In the genomic region with DNA sequence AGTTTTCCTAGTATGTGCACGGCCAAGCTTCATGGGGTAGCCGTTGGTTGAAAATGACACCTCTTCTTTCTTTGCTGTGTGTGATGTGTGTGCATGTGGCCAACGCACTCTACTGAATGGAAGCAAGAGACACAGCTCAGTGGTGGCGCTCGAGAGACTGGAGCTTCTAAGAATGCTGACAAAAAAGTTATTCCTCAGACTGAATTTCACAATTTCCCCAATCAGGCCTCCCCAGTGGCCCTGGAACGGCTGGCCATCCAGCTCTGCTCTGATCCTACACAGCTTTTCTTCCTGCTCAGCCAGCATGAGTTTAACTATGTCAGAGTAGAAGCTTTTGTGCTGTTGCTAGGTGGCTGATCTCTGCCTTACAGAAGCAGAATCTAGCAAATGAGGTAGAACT, we compare ENCODE assay signal across 11 cellular contexts.
DNase-seq lines count a peak whose midpoint lies in the region; ATAC-seq and TF ChIP-seq lines count a peak whose summit lies in the region.
"Had no signal": no experiment of that assay in that cellular context is flagged by ENCODE, and none has a peak within 500 bp of the region (broad histone marks: within the 10 kb centered on the region; RNA-seq: fewer than 3 reads in every experiment).

No MANE protein-coding gene starts in this region.

- H3K4me1 ChIP-seq in MM.1S (ENCODE audit: low read length), result no peaks in the 10 kb centered on the region
- H3K4me1 ChIP-seq in effector memory CD4-positive, alpha-beta T cell (ENCODE audit: control insufficient read depth, insufficient read depth, low read length, poor library complexity, severe bottlenecking), result no peaks in the 10 kb centered on the region

- TF ChIP-seq POLR2A in lower leg skin (IDR thresholded peaks at IDR 0.05), result no peak

- no peak overlapping the region for H2AFZ ChIP-seq in MM.1S (ENCODE audit: low read length)

- no peaks in the 10 kb centered on the region for H3F3A ChIP-seq in MM.1S (ENCODE audit: insufficient read depth, low read length)

- TF ChIP-seq CTCF in lower leg skin (IDR thresholded peaks at IDR 0.05), result no peak
- no peak for TF ChIP-seq CTCF in MM.1S (IDR thresholded peaks at IDR 0.05; ENCODE audit: low read length)

- peak; percentile 44 for DNase-seq in LHCN-M2 (ENCODE audit: low read depth)
- peak; percentile 77 for DNase-seq in ecto neural progenitor cell (ENCODE audit: low spot score)
- DNase-seq in lower leg skin (ENCODE audit: low spot score in 2 of 2), result peak; percentile 63 to 90
- DNase-seq in substantia nigra (lab: John Stamatoyannopoulos, UW), result peak in 42 of 49 donors; percentile 4 to 74 (median 34)
- DNase-seq in MM.1S, result no peak
- DNase-seq in effector memory CD4-positive, alpha-beta T cell, result no peak
- DNase-seq in effector memory CD8-positive, alpha-beta T cell, result no peak
- DNase-seq: activated CD4-positive, alpha-beta T cell treated with anti-CD3 and anti-CD28 coated beads for 36 hours; cortex of kidney; NCI-H2081 treated with DMSO at 0.1 percent for 48 hours had no signal

- no peaks in the 10 kb centered on the region for H3K4me1 Mint-ChIP-seq in effector memory CD8-positive, alpha-beta T cell (ENCODE audit: low read depth in 2 of 2)
- H3K4me1 Mint-ChIP-seq: activated CD4-positive, alpha-beta T cell treated with anti-CD3 and anti-CD28 coated beads for 36 hours had no signal

- H3K27ac Mint-ChIP-seq in effector memory CD8-positive, alpha-beta T cell, result no peak overlapping the region
- H3K27ac Mint-ChIP-seq: activated CD4-positive, alpha-beta T cell treated with anti-CD3 and anti-CD28 coated beads for 36 hours had no signal

- intact Hi-C loops in lower leg skin (cut with DNase I; ENCODE audit: low total_unique reads), result no loop called here

- H3K9me3 Mint-ChIP-seq in effector memory CD8-positive, alpha-beta T cell, result peaks cover 4 to 10% of the 10 kb centered on the region in 2 donors

- no peak overlapping the region for H3K4me3 Mint-ChIP-seq in effector memory CD8-positive, alpha-beta T cell
- H3K4me3 Mint-ChIP-seq: activated CD4-positive, alpha-beta T cell treated with anti-CD3 and anti-CD28 coated beads for 36 hours had no signal

- 54 to 67% methylated on average over 6 of the region's 6 CpGs for WGBS in lower leg skin, 2 donors

- no peaks in the 10 kb centered on the region for H3K9me3 ChIP-seq in MM.1S (replicated peaks; ENCODE audit: insufficient read depth, low read length)
- no peaks in the 10 kb centered on the region for H3K9me3 ChIP-seq in effector memory CD4-positive, alpha-beta T cell (ENCODE audit: control insufficient read depth, low read length)

- H3K4me2 ChIP-seq in MM.1S (ENCODE audit: low read depth, low read length), result no peak overlapping the region

- no peaks in the 10 kb centered on the region for H3K36me3 ChIP-seq in MM.1S (replicated peaks; ENCODE audit: insufficient read depth, low read length)
- H3K36me3 ChIP-seq in effector memory CD4-positive, alpha-beta T cell (ENCODE audit: control insufficient read depth, insufficient read depth, low read length), result no peaks in the 10 kb centered on the region

- H3K27me3 ChIP-seq in MM.1S (replicated peaks; ENCODE audit: insufficient read depth, low read length), result no peaks in the 10 kb centered on the region
- no peaks in the 10 kb centered on the region for H3K27me3 ChIP-seq in effector memory CD4-positive, alpha-beta T cell (replicated peaks; ENCODE audit: control insufficient read depth, insufficient read depth, low read length, poor library complexity, severe bottlenecking)

- no peak overlapping the region for H3K9ac ChIP-seq in MM.1S (ENCODE audit: low read length)

- H3K27me3 Mint-ChIP-seq in effector memory CD8-positive, alpha-beta T cell, result no peaks in the 10 kb centered on the region
- H3K27me3 Mint-ChIP-seq: activated CD4-positive, alpha-beta T cell treated with anti-CD3 and anti-CD28 coated beads for 36 hours had no signal

- H3K79me2 ChIP-seq in MM.1S (ENCODE audit: low read length), result no peaks in the 10 kb centered on the region

- H4K20me1 ChIP-seq in MM.1S (ENCODE audit: insufficient read depth, low read length), result no peaks in the 10 kb centered on the region

- no peak overlapping the region for H3K27ac ChIP-seq in substantia nigra (ENCODE audit: low read depth, low read length, poor library complexity, severe bottlenecking)
- H3K27ac ChIP-seq in MM.1S (ENCODE audit: low read length), result no peak overlapping the region
- no peak overlapping the region for H3K27ac ChIP-seq in effector memory CD4-positive, alpha-beta T cell (ENCODE audit: insufficient read depth, low read length, poor library complexity, severe bottlenecking)

- no peak overlapping the region for H3K4me3 ChIP-seq in lower leg skin (ENCODE audit: low read depth, poor library complexity, severe bottlenecking)
- no peak overlapping the region for H3K4me3 ChIP-seq in MM.1S (ENCODE audit: low read length)
- no peak overlapping the region for H3K4me3 ChIP-seq in effector memory CD4-positive, alpha-beta T cell (ENCODE audit: insufficient read depth, low read depth, low read length, poor library complexity, severe bottlenecking)

- ATAC-seq in GM19395 (IDR thresholded peaks at IDR 0.05; ENCODE audit: unreplicated experiment), result no peak
- ATAC-seq in effector memory CD8-positive, alpha-beta T cell (replicated peaks), result no peak
- ATAC-seq: activated CD4-positive, alpha-beta T cell treated with anti-CD3 and anti-CD28 coated beads for 36 hours had no signal

- H3K9me2 ChIP-seq in MM.1S (replicated peaks; ENCODE audit: insufficient read depth, low read length), result no peaks in the 10 kb centered on the region

- H3K36me3 Mint-ChIP-seq in effector memory CD8-positive, alpha-beta T cell (ENCODE audit: insufficient read depth), result no peaks in the 10 kb centered on the region

Comparison
In these comparisons a context has a peak if more than half of its experiments do, and no peak if none do; other contexts are left out.
1. DNase-seq: peak in LHCN-M2 (single experiment), ecto neural progenitor cell (single experiment), lower leg skin (2 of 2) and substantia nigra (42 of 49); none in MM.1S (single experiment), effector memory CD4-positive, alpha-beta T cell (0 of 3) and effector memory CD8-positive, alpha-beta T cell (0 of 3).